Comparison of ENCODE assay signal across 29 cellular contexts in genomic region chr2:228652366-228652765, GRCh38.
DNase-seq lines count a peak whose midpoint lies in the region; ATAC-seq and TF ChIP-seq lines count a peak whose summit lies in the region.
"Had no signal": no experiment of that assay in that cellular context is flagged by ENCODE, and none has a peak within 500 bp of the region (broad histone marks: within the 10 kb centered on the region; RNA-seq: fewer than 3 reads in every experiment).

No MANE protein-coding gene starts in this region.

- H3K27ac Mint-ChIP-seq in glutamatergic neuron (ENCODE audit: unreplicated experiment) (no peak overlapping the region), type B pancreatic cell (no peak overlapping the region)
- H3K27ac Mint-ChIP-seq: effector memory CD8-positive, alpha-beta T cell; immature natural killer cell; stimulated activated naive B cell treated with anti-CD40 and anti-IgM and Interleukin-4, amounts not matched to agents 10 μg/mL and 1 μg/mL and 100 μg/mL, for 72 hours had no signal

- intact Hi-C loops in upper lobe of right lung (cut with DNase I) = no loop called here

- no peak overlapping the region for H3K9ac ChIP-seq in SK-N-MC (ENCODE audit: insufficient read length)

- H3K9me3 Mint-ChIP-seq in glutamatergic neuron (ENCODE audit: unreplicated experiment) (no peaks in the 10 kb centered on the region), type B pancreatic cell (no peaks in the 10 kb centered on the region)

- H3K4me1 ChIP-seq in upper lobe of right lung = no peaks in the 10 kb centered on the region
- H3K4me1 ChIP-seq: BE2C, gastroesophageal sphincter, SJSA1, suprapubic skin had no signal

- H3K4me1 Mint-ChIP-seq in glutamatergic neuron (ENCODE audit: low read depth, unreplicated experiment) (peaks cover 5% of the 10 kb centered on the region), type B pancreatic cell (ENCODE audit: unreplicated experiment) (no peaks in the 10 kb centered on the region)
- H3K4me1 Mint-ChIP-seq: immature natural killer cell; stimulated activated naive B cell treated with anti-CD40 and anti-IgM and Interleukin-4, amounts not matched to agents 10 μg/mL and 1 μg/mL and 100 μg/mL, for 72 hours had no signal

- H3K4me3 ChIP-seq in SK-N-MC (peak overlapping the region; percentile 39), fibroblast of mammary gland (ENCODE audit: control insufficient read depth, low read depth, low read length) (no peak overlapping the region), upper lobe of right lung (no peak overlapping the region)
- H3K4me3 ChIP-seq: cardiac muscle cell, coronary artery, gastroesophageal sphincter, K562, MG63, SJSA1, suprapubic skin had no signal

- H3K27me3 ChIP-seq in upper lobe of right lung = no peaks in the 10 kb centered on the region
- H3K27me3 ChIP-seq: BE2C, cardiac muscle cell, gastroesophageal sphincter, MG63, SJSA1, suprapubic skin had no signal

- H3K9me3 ChIP-seq in SK-N-MC (ENCODE audit: low read depth, low read length) (no peaks in the 10 kb centered on the region), upper lobe of right lung (no peaks in the 10 kb centered on the region)
- H3K9me3 ChIP-seq: gastroesophageal sphincter, MG63, SJSA1, suprapubic skin had no signal

- H3K27me3 Mint-ChIP-seq in glutamatergic neuron (ENCODE audit: unreplicated experiment) (no peaks in the 10 kb centered on the region), type B pancreatic cell (no peaks in the 10 kb centered on the region)
- H3K27me3 Mint-ChIP-seq: effector memory CD8-positive, alpha-beta T cell; stimulated activated naive B cell treated with anti-CD40 and anti-IgM and Interleukin-4, amounts not matched to agents 10 μg/mL and 1 μg/mL and 100 μg/mL, for 72 hours had no signal

- TF ChIP-seq CTCF in fibroblast of mammary gland (conservative IDR thresholded peaks at IDR 0.05; ENCODE audit: control insufficient read depth, insufficient read depth, low read depth, low read length) = no peak
- no peak for TF ChIP-seq CTCF in upper lobe of right lung (IDR thresholded peaks at IDR 0.05)
- no peak for TF ChIP-seq CTCF in glutamatergic neuron (IDR thresholded peaks at IDR 0.05; ENCODE audit: partially characterized antibody, unreplicated experiment)
- no peak for TF ChIP-seq CTCF in type B pancreatic cell (conservative IDR thresholded peaks at IDR 0.05)

- DNase-seq in GM03348 (ENCODE audit: low spot score) = peak; percentile 39
- no peak for DNase-seq in SK-N-MC (ENCODE audit: low read depth, low spot score)
- DNase-seq in fibroblast of mammary gland (ENCODE audit: low read depth) = peak; percentile 32
- no peak for DNase-seq in upper lobe of right lung
- DNase-seq in activated effector memory CD4-positive, alpha-beta T cell treated with Interleukin-2 at 50 U/mL for 16 hours = no peak
- DNase-seq in glutamatergic neuron = no peak
- DNase-seq in type B pancreatic cell (ENCODE audit: extremely low spot score, unreplicated experiment) = no peak
- DNase-seq: activated CD4-positive, alpha-beta T cell treated with anti-CD3 and anti-CD28 coated beads, Interleukin-2, amount 50 U/mL, for 48 hours; activated naive CD4-positive, alpha-beta T cell treated with anti-CD3 and anti-CD28 coated beads, Interleukin-2, amount 50 U/mL, for 16 hours; BE2C; effector memory CD8-positive, alpha-beta T cell; erythroblast; GDM1; hypothalamus; immature natural killer cell; mesenchymal stem cell; MG63; NCI-H1436; NCI-H524 treated with DMSO at 0.1 percent for 48 hours; stimulated activated CD4-positive, alpha-beta T cell treated with anti-CD3 and anti-CD28 coated beads, Interleukin-4, amount 100 ng/mL, for 24 hours; stimulated activated naive B cell treated with anti-CD40 and anti-IgM and Interleukin-4, amounts not matched to agents 10 μg/mL and 1 μg/mL and 100 μg/mL, for 72 hours had no signal

- no peaks in the 10 kb centered on the region for H3K36me3 ChIP-seq in SK-N-MC (ENCODE audit: insufficient read depth, low read length)
- H3K36me3 ChIP-seq in upper lobe of right lung = no peaks in the 10 kb centered on the region
- H3K36me3 ChIP-seq: BE2C, cardiac muscle cell, gastroesophageal sphincter, MG63, SJSA1, suprapubic skin had no signal

- no peak overlapping the region for H3K4me3 Mint-ChIP-seq in glutamatergic neuron (ENCODE audit: unreplicated experiment)
- H3K4me3 Mint-ChIP-seq in type B pancreatic cell = no peak overlapping the region
- H3K4me3 Mint-ChIP-seq: effector memory CD8-positive, alpha-beta T cell; immature natural killer cell; stimulated activated naive B cell treated with anti-CD40 and anti-IgM and Interleukin-4, amounts not matched to agents 10 μg/mL and 1 μg/mL and 100 μg/mL, for 72 hours had no signal

- ATAC-seq in upper lobe of right lung = peak; percentile 44
- ATAC-seq: effector memory CD8-positive, alpha-beta T cell; gastroesophageal sphincter; K562; left lobe of liver; sciatic nerve; stimulated activated naive B cell treated with anti-CD40 and anti-IgM and Interleukin-4, amounts not matched to agents 10 μg/mL and 1 μg/mL and 100 μg/mL, for 72 hours had no signal

- peak overlapping the region; percentile 81 for H3K27ac ChIP-seq in SK-N-MC
- H3K27ac ChIP-seq in upper lobe of right lung = no peak overlapping the region
- H3K27ac ChIP-seq: cardiac muscle cell, coronary artery, gastroesophageal sphincter, SJSA1, suprapubic skin had no signal

- H3K36me3 Mint-ChIP-seq in glutamatergic neuron (ENCODE audit: unreplicated experiment) (no peaks in the 10 kb centered on the region), type B pancreatic cell (no peaks in the 10 kb centered on the region)
- H3K36me3 Mint-ChIP-seq: immature natural killer cell; stimulated activated naive B cell treated with anti-CD40 and anti-IgM and Interleukin-4, amounts not matched to agents 10 μg/mL and 1 μg/mL and 100 μg/mL, for 72 hours had no signal

Comparison
In these comparisons a context has a peak if more than half of its experiments do, and no peak if none do; other contexts are left out.
1. DNase-seq: peak in GM03348 (single experiment) and fibroblast of mammary gland (single experiment); none in SK-N-MC (single experiment), upper lobe of right lung (single experiment), activated effector memory CD4-positive, alpha-beta T cell treated with Interleukin-2 at 50 U/mL for 16 hours (single experiment), glutamatergic neuron (single experiment) and type B pancreatic cell (single experiment).